In genomic region chr9:124010303-124010664, GRCh38 we compare ENCODE assay signal across 16 cellular contexts. TPM values are rescaled to one million over a fixed set of nuclear protein-coding genes. Genes with fewer than 3 reads are reported as not detected.
DNase-seq lines count a peak whose midpoint lies in the region; TF ChIP-seq lines count a peak whose summit lies in the region.
"Had no signal": no experiment of that assay in that cellular context is flagged by ENCODE, and none has a peak within 500 bp of the region (broad histone marks: within the 10 kb centered on the region; RNA-seq: fewer than 3 reads in every experiment).

No MANE protein-coding gene starts in this region.

- H3K4me3 ChIP-seq in H7 (ENCODE audit: insufficient read depth, low read depth, low read length) (no peak overlapping the region), lower leg skin (ENCODE audit: low read depth, poor library complexity, severe bottlenecking) (no peak overlapping the region)

- peaks cover 96% of the 10 kb centered on the region for H3K27me3 ChIP-seq in H7 (ENCODE audit: control insufficient read depth, insufficient read depth, low read length)

- no peaks in the 10 kb centered on the region for H3K36me3 ChIP-seq in H7 (replicated peaks; ENCODE audit: control insufficient read depth, insufficient read depth, low read length)
- H3K36me3 ChIP-seq: vagina had no signal

- H3K4me1 Mint-ChIP-seq in activated CD4-positive, alpha-beta T cell treated with anti-CD3 and anti-CD28 coated beads, Interleukin-2, amount 10 ng/mL, durations not matched to agents 24 days and 14 days, result peaks cover 11% of the 10 kb centered on the region
- peaks cover 23% of the 10 kb centered on the region for H3K4me1 Mint-ChIP-seq in activated T-helper 1 cell treated with anti-CD3 and anti-CD28 coated beads, Interleukin-12 subunit alpha, Interleukin-12 subunit beta, Interleukin-2, Interleukin-4 antibody, amounts not matched to agents 30 ng/mL and 10 ng/mL and 1 ng/mL, durations not matched to agents 14 hours and 24 hours and 36 hours (ENCODE audit: low read depth)
- H3K4me1 Mint-ChIP-seq in nephron progenitor cell, result peaks cover 36% of the 10 kb centered on the region

- no peak overlapping the region for H3K4me3 Mint-ChIP-seq in activated CD4-positive, alpha-beta T cell treated with anti-CD3 and anti-CD28 coated beads, Interleukin-2, amount 10 ng/mL, durations not matched to agents 24 days and 14 days
- no peak overlapping the region for H3K4me3 Mint-ChIP-seq in activated T-helper 1 cell treated with anti-CD3 and anti-CD28 coated beads, Interleukin-12 subunit alpha, Interleukin-12 subunit beta, Interleukin-2, Interleukin-4 antibody, amounts not matched to agents 30 ng/mL and 10 ng/mL and 1 ng/mL, durations not matched to agents 14 hours and 24 hours and 36 hours
- peak overlapping the region; percentile 43 for H3K4me3 Mint-ChIP-seq in nephron progenitor cell

- TF ChIP-seq CTCF in nephron progenitor cell (IDR thresholded peaks at IDR 0.05) (no peak), lower leg skin (IDR thresholded peaks at IDR 0.05) (no peak)

- H3K9me3 Mint-ChIP-seq in activated CD4-positive, alpha-beta T cell treated with anti-CD3 and anti-CD28 coated beads, Interleukin-2, amount 10 ng/mL, durations not matched to agents 24 days and 14 days, result peaks cover 10% of the 10 kb centered on the region
- H3K9me3 Mint-ChIP-seq in activated T-helper 1 cell treated with anti-CD3 and anti-CD28 coated beads, Interleukin-12 subunit alpha, Interleukin-12 subunit beta, Interleukin-2, Interleukin-4 antibody, amounts not matched to agents 30 ng/mL and 10 ng/mL and 1 ng/mL, durations not matched to agents 14 hours and 24 hours and 36 hours, result no peaks in the 10 kb centered on the region
- H3K9me3 Mint-ChIP-seq in nephron progenitor cell, result no peaks in the 10 kb centered on the region
- H3K9me3 Mint-ChIP-seq: stimulated activated naive CD8-positive, alpha-beta T cell treated with anti-CD3 and anti-CD28 coated beads, Interleukin-15, amount 100 ng/mL, for 72 hours had no signal

- TF ChIP-seq POLR2A in lower leg skin (IDR thresholded peaks at IDR 0.05), result no peak

- 47% methylated on average over 9 of the region's 9 CpGs for WGBS in lower leg skin, 2 donors

- H3K27ac Mint-ChIP-seq in activated CD4-positive, alpha-beta T cell treated with anti-CD3 and anti-CD28 coated beads, Interleukin-2, amount 10 ng/mL, durations not matched to agents 24 days and 14 days, result peak overlapping the region; percentile 67
- peak overlapping the region; percentile 76 for H3K27ac Mint-ChIP-seq in activated T-helper 1 cell treated with anti-CD3 and anti-CD28 coated beads, Interleukin-12 subunit alpha, Interleukin-12 subunit beta, Interleukin-2, Interleukin-4 antibody, amounts not matched to agents 30 ng/mL and 10 ng/mL and 1 ng/mL, durations not matched to agents 14 hours and 24 hours and 36 hours
- H3K27ac Mint-ChIP-seq in nephron progenitor cell, result no peak overlapping the region

- peaks cover 69% of the 10 kb centered on the region for H3K27me3 Mint-ChIP-seq in activated CD4-positive, alpha-beta T cell treated with anti-CD3 and anti-CD28 coated beads, Interleukin-2, amount 10 ng/mL, durations not matched to agents 24 days and 14 days
- H3K27me3 Mint-ChIP-seq in activated T-helper 1 cell treated with anti-CD3 and anti-CD28 coated beads, Interleukin-12 subunit alpha, Interleukin-12 subunit beta, Interleukin-2, Interleukin-4 antibody, amounts not matched to agents 30 ng/mL and 10 ng/mL and 1 ng/mL, durations not matched to agents 14 hours and 24 hours and 36 hours (ENCODE audit: insufficient read depth), result peaks cover 72% of the 10 kb centered on the region
- peaks cover 96% of the 10 kb centered on the region for H3K27me3 Mint-ChIP-seq in nephron progenitor cell (ENCODE audit: low read depth, poor library complexity)

- H3K36me3 Mint-ChIP-seq in activated CD4-positive, alpha-beta T cell treated with anti-CD3 and anti-CD28 coated beads, Interleukin-2, amount 10 ng/mL, durations not matched to agents 24 days and 14 days (ENCODE audit: low read depth), result peaks cover 14% of the 10 kb centered on the region
- peaks cover 1% of the 10 kb centered on the region for H3K36me3 Mint-ChIP-seq in activated T-helper 1 cell treated with anti-CD3 and anti-CD28 coated beads, Interleukin-12 subunit alpha, Interleukin-12 subunit beta, Interleukin-2, Interleukin-4 antibody, amounts not matched to agents 30 ng/mL and 10 ng/mL and 1 ng/mL, durations not matched to agents 14 hours and 24 hours and 36 hours (ENCODE audit: low read depth)
- H3K36me3 Mint-ChIP-seq in nephron progenitor cell (ENCODE audit: low read depth), result no peaks in the 10 kb centered on the region

- intact Hi-C loops in activated CD4-positive, alpha-beta T cell treated with anti-CD3 and anti-CD28 coated beads, Interleukin-2, amount 10 ng/mL, durations not matched to agents 24 days and 14 days (cut with micrococcal nuclease), result loop anchor here (10.0 kb wide), 1 partner anchor 495 kb away; the partner anchor contains the start of gene NR5A1
- intact Hi-C loops in activated T-helper 1 cell treated with anti-CD3 and anti-CD28 coated beads, Interleukin-12 subunit alpha, Interleukin-12 subunit beta, Interleukin-2, Interleukin-4 antibody, amounts not matched to agents 30 ng/mL and 10 ng/mL and 1 ng/mL, durations not matched to agents 14 hours and 24 hours and 36 hours (cut with micrococcal nuclease), result no loop called here
- intact Hi-C loops in lower leg skin (cut with DNase I; ENCODE audit: low total_unique reads), result no loop called here

- no peak for DNase-seq in activated CD4-positive, alpha-beta T cell treated with anti-CD3 and anti-CD28 coated beads, Interleukin-2, amount 10 ng/mL, durations not matched to agents 24 days and 14 days
- no peak for DNase-seq in activated CD4-positive, alpha-beta T cell treated with anti-CD3 and anti-CD28 coated beads, Interleukin-2, amount 50 U/mL, for 1 hour
- DNase-seq in H7 (peak; percentile 54), nephron progenitor cell (no peak), lower leg skin (ENCODE audit: low spot score in 2 of 2) (no peak), NCI-H2196 treated with DMSO at 0.1 percent for 48 hours (lab: John Stamatoyannopoulos, UW; ENCODE audit: unreplicated experiment) (no peak), GM19238 (ENCODE audit: insufficient read length, low spot score) (no peak)
- DNase-seq in activated T-helper 1 cell treated with anti-CD3 and anti-CD28 coated beads, Interleukin-12 subunit alpha, Interleukin-12 subunit beta, Interleukin-2, Interleukin-4 antibody, amounts not matched to agents 30 ng/mL and 10 ng/mL and 1 ng/mL, durations not matched to agents 14 hours and 24 hours and 36 hours (ENCODE audit: low spot score), result no peak
- DNase-seq: activated CD4-positive, alpha-beta T cell treated with anti-CD3 and anti-CD28 coated beads, Interleukin-2, amount 50 U/mL, for 4 hours; central memory CD4-positive, alpha-beta T cell; KBM-7; mesenchymal stem cell; stimulated activated naive CD8-positive, alpha-beta T cell treated with anti-CD3 and anti-CD28 coated beads, Interleukin-15, amount 100 ng/mL, for 72 hours; T1000 had no signal

RNA-seq across cellular contexts. Expression of gene LHX2, which starts 1.3 kb away (rescaled TPM):
- total RNA-seq in activated CD4-positive, alpha-beta T cell treated with anti-CD3 and anti-CD28 coated beads, Interleukin-2, amount 10 ng/mL, durations not matched to agents 24 days and 14 days, result not detected in 2 replicates
- total RNA-seq in H7 (2014; rRNA removed; shearing (Covaris generic)), result 0.33 and 0.87 TPM in 2 replicates
- total RNA-seq in activated T-helper 1 cell treated with anti-CD3 and anti-CD28 coated beads, Interleukin-12 subunit alpha, Interleukin-12 subunit beta, Interleukin-2, Interleukin-4 antibody, amounts not matched to agents 30 ng/mL and 10 ng/mL and 1 ng/mL, durations not matched to agents 14 hours and 24 hours and 36 hours, result not detected in 2 replicates
- total RNA-seq in lower leg skin, result 10 to 100 TPM in 1 of 4 donors, 1 to 10 TPM in 3; 1.1 to 13.4 (median 2.4) TPM
- total RNA-seq: smooth muscle cell, vagina had no signal
